Comparison of ENCODE assay signal across 4 cellular contexts in genomic region chr11:58502004-58502403, GRCh38.
A peak's percentile ranks its signal among the peaks of the same experiment; 100 is the strongest.
TF ChIP-seq lines count a peak whose summit lies in the region.

No MANE protein-coding gene starts in this region.

TF ChIP-seq in HepG2, 621 proteins besides CTCF, POLR2A, EP300 and RAD21:
- TF ChIP-seq ZNF253 (CRISPR knock-in tag; IDR thresholded peaks at IDR 0.05; ENCODE audit: borderline replicate concordance) (no peak), ZSCAN12 (CRISPR knock-in tag; IDR thresholded peaks at IDR 0.05) (no peak), ZNF660 (CRISPR knock-in tag; IDR thresholded peaks at IDR 0.05; ENCODE audit: borderline replicate concordance, low read depth) (no peak), MAFF (IDR thresholded peaks at IDR 0.05; ENCODE audit: low read depth, low read length) (peak; percentile 55; the same call in 1 of the 2 replicates), ATAD3A (CRISPR knock-in tag; IDR thresholded peaks at IDR 0.05) (no peak), ZNF576 (CRISPR knock-in tag; IDR thresholded peaks at IDR 0.05) (no peak), MAFK (conservative IDR thresholded peaks at IDR 0.05 in 1 of 2, IDR thresholded peaks at IDR 0.05 in 1 of 2; ENCODE audit: low read length in 2 of 2) (peak; percentile 67 to 68), PHF5A (CRISPR knock-in tag; IDR thresholded peaks at IDR 0.05; ENCODE audit: low read depth, unreplicated experiment) (no peak), KDM5A (IDR thresholded peaks at IDR 0.05; ENCODE audit: borderline replicate concordance, low read length) (no peak), DNMT1 (CRISPR knock-in tag; IDR thresholded peaks at IDR 0.05) (no peak), ATF2 (CRISPR knock-in tag; IDR thresholded peaks at IDR 0.05) (no peak), SPEN (CRISPR knock-in tag; IDR thresholded peaks at IDR 0.05; ENCODE audit: low read depth) (no peak), NFKBIZ (CRISPR knock-in tag; IDR thresholded peaks at IDR 0.05) (no peak), NR0B2 (CRISPR knock-in tag; IDR thresholded peaks at IDR 0.05) (no peak), ZNF83 (CRISPR knock-in tag; IDR thresholded peaks at IDR 0.05; ENCODE audit: borderline replicate concordance) (no peak), HNF4A (CRISPR knock-in tag; IDR thresholded peaks at IDR 0.05) (no peak), ZNF552 (CRISPR knock-in tag; IDR thresholded peaks at IDR 0.05; ENCODE audit: borderline replicate concordance) (no peak), CREM (IDR thresholded peaks at IDR 0.05) (no peak), CREM (CRISPR knock-in tag; IDR thresholded peaks at IDR 0.05) (no peak)

TF ChIP-seq in A549, 52 proteins besides CTCF, POLR2A, EP300 and RAD21:
- TF ChIP-seq HOXB5 (CRISPR knock-in tag; IDR thresholded peaks at IDR 0.05) (no peak), EHF (CRISPR knock-in tag; IDR thresholded peaks at IDR 0.05) (no peak), MAFK (IDR thresholded peaks at IDR 0.05; ENCODE audit: partially characterized antibody) (peak; percentile 65), CHD4 (IDR thresholded peaks at IDR 0.05; ENCODE audit: borderline replicate concordance) (no peak), KDM1A (IDR thresholded peaks at IDR 0.05; ENCODE audit: low read depth) (no peak), BCL3 (IDR thresholded peaks at IDR 0.05) (no peak), CHD2 (IDR thresholded peaks at IDR 0.05; ENCODE audit: low read length, partially characterized antibody) (no peak), SMC3 (IDR thresholded peaks at IDR 0.05) (no peak)
TF ChIP-seq in A549: peak in this region for 1.

TF ChIP-seq in IMR-90, 13 proteins besides CTCF, POLR2A, EP300 and RAD21:
- TF ChIP-seq FOS (IDR thresholded peaks at IDR 0.05; ENCODE audit: low read depth, low read length) (no peak), MAFK (IDR thresholded peaks at IDR 0.05; ENCODE audit: low read depth, low read length) (peak; percentile 34; the same call in 1 of the 2 replicates)

TF ChIP-seq in K562, 482 proteins besides CTCF, POLR2A, EP300 and RAD21:
- no peak for TF ChIP-seq IRF2 (CRISPR knock-in tag; IDR thresholded peaks at IDR 0.05)
- peak; percentile 48; the same call in 1 of the 2 replicates for TF ChIP-seq MAFF (IDR thresholded peaks at IDR 0.05; ENCODE audit: low read length)
- no peak for TF ChIP-seq ZC3H8 (IDR thresholded peaks at IDR 0.05)
- peak; percentile 61 for TF ChIP-seq ZNF316 (IDR thresholded peaks at IDR 0.05)
